Comparison of ENCODE assay signal across 17 cellular contexts in genomic region chr18:61870151-61870550, GRCh38. TPM values are rescaled to one million over a fixed set of nuclear protein-coding genes. Genes with fewer than 3 reads are reported as not detected.
DNase-seq lines count a peak whose midpoint lies in the region; ATAC-seq and TF ChIP-seq lines count a peak whose summit lies in the region.
"Had no signal": no experiment of that assay in that cellular context is flagged by ENCODE, and none has a peak within 500 bp of the region (broad histone marks: within the 10 kb centered on the region; RNA-seq: fewer than 3 reads in every experiment).

No MANE protein-coding gene starts in this region.

- no peaks in the 10 kb centered on the region for H3K27me3 ChIP-seq in spleen (replicated peaks in 1 of 7)
- H3K27me3 ChIP-seq: esophagus squamous epithelium had no signal

- peak overlapping the region; percentile 38 to 50 for H3K27ac ChIP-seq in coronary artery
- peak overlapping the region; percentile 84 for H3K27ac ChIP-seq in mesodermal cell (ENCODE audit: low read depth, low read length, severe bottlenecking)
- H3K27ac ChIP-seq in spleen = no peak overlapping the region

- DNase-seq in AG10803 (ENCODE audit: low read depth) (peak; percentile 59), HFF-Myc (ENCODE audit: extremely low read depth, low read depth) (peak; percentile 47), coronary artery (ENCODE audit: low spot score) (no peak), spleen (no peak), LoVo (ENCODE audit: low spot score) (no peak), nucleus accumbens (lab: John Stamatoyannopoulos, UW) (no peak)
- DNase-seq: activated CD4-positive, CD25-positive, alpha-beta regulatory T cell; activated CD8-positive, alpha-beta memory T cell treated with anti-CD3 and anti-CD28 coated beads, Interleukin-2, amount 50 U/mL, for 4 hours; CD8-positive, alpha-beta T cell; cortex of kidney; esophagus squamous epithelium; naive thymus-derived CD8-positive, alpha-beta T cell; NCI-H1092 treated with DMSO at 0.1 percent for 48 hours; NCI-H526 had no signal

- intact Hi-C loops in spleen (cut with DNase I; ENCODE audit: low total_unique reads) = no loop called here

- H3K9me3 ChIP-seq in mesodermal cell (ENCODE audit: control insufficient read depth, low read length) (peaks cover 4% of the 10 kb centered on the region), spleen (no peaks in the 10 kb centered on the region)
- H3K9me3 ChIP-seq: esophagus squamous epithelium had no signal

- no peak for TF ChIP-seq POLR2A in spleen (IDR thresholded peaks at IDR 0.05)

- H3K4me1 ChIP-seq in mesodermal cell (ENCODE audit: control insufficient read depth, insufficient read depth, low read length, poor library complexity, severe bottlenecking) (peaks cover 37% of the 10 kb centered on the region), spleen (no peaks in the 10 kb centered on the region)

- WGBS in mesodermal cell (ENCODE audit: insufficient coverage in 2 of 2), 2 experiments = 43 to 65% methylated on average over 3 to 5 of the region's 8 CpGs
- WGBS in spleen, 5 donors = 60 to 68% (median 62%) methylated on average over 8 of the region's 8 CpGs

- TF ChIP-seq CTCF in AG10803 (conservative IDR thresholded peaks at IDR 0.05; ENCODE audit: low read length) = no peak
- TF ChIP-seq CTCF in HFF-Myc (IDR thresholded peaks at IDR 0.05; ENCODE audit: low read depth, low read length, missing control alignments) = no peak
- TF ChIP-seq CTCF in coronary artery (IDR thresholded peaks at IDR 0.05) = no peak
- no peak for TF ChIP-seq CTCF in spleen (IDR thresholded peaks at IDR 0.05 in 8 of 11, conservative IDR thresholded peaks at IDR 0.05 in 3 of 11)

- H3K36me3 ChIP-seq in mesodermal cell (ENCODE audit: control insufficient read depth, insufficient read depth, low read length) = peaks cover 62% of the 10 kb centered on the region
- no peaks in the 10 kb centered on the region for H3K36me3 ChIP-seq in spleen

- H3K4me3 ChIP-seq in AG10803 (ENCODE audit: low read length) (no peak overlapping the region), HFF-Myc (replicated peaks; ENCODE audit: low read depth, low read length) (no peak overlapping the region), coronary artery (peak overlapping the region; percentile 16), mesodermal cell (ENCODE audit: extremely low read depth, insufficient read depth, low read length, poor library complexity, severe bottlenecking) (no peak overlapping the region), spleen (no peak overlapping the region)
- H3K4me3 ChIP-seq: esophagus squamous epithelium had no signal

- ATAC-seq in HG02642 (IDR thresholded peaks at IDR 0.05; ENCODE audit: poor library complexity, unreplicated experiment) = no peak
- ATAC-seq: activated naive CD4-positive, alpha-beta T cell treated with anti-CD3 and anti-CD28 coated beads, Interleukin-2, amount 50 U/mL, for 72 hours; CD8-positive, alpha-beta T cell; naive thymus-derived CD8-positive, alpha-beta T cell had no signal

RNA-seq across cellular contexts. Expression of gene RNF152, which starts 22.7 kb away (rescaled TPM):
- polyA plus RNA-seq in mesodermal cell (2013, experiment 1 of 2) = 23.6 TPM
- 18.3 TPM for polyA plus RNA-seq in mesodermal cell (2013, experiment 2 of 2)
- total RNA-seq in spleen = 1 to 10 TPM; 1.4 to 7.1 (median 3.1) TPM
- under 1 TPM; 0.15 to 0.26 (median 0.24) TPM for polyA plus RNA-seq in spleen
- polyA plus RNA-seq: naive thymus-derived CD8-positive, alpha-beta T cell had no signal

Comparison
In these comparisons a context has a peak if more than half of its experiments do, and no peak if none do; other contexts are left out.
1. DNase-seq: peak in AG10803 (single experiment) and HFF-Myc (single experiment); none in coronary artery (single experiment), spleen (single experiment), LoVo (single experiment) and nucleus accumbens (0 of 56).
2. H3K27ac ChIP-seq: peak in coronary artery (2 of 2) and mesodermal cell (single experiment); none in spleen (0 of 8).